8 cellular contexts compared by ENCODE assay signal in genomic region chr15:95422255-95422654, GRCh38.
"Had no signal": no experiment of that assay in that cellular context is flagged by ENCODE, and none has a peak within 500 bp of the region (broad histone marks: within the 10 kb centered on the region; RNA-seq: fewer than 3 reads in every experiment).

No MANE protein-coding gene starts in this region.

- FAIRE-seq: G401.6, GM12878, GM12891, GM12892, GM18507, GM19239 had no signal

- DNase-seq: GDM1, GF-D8 had no signal

- H3K4me3 ChIP-seq: GM12878 had no signal

- ATAC-seq: GM12878 had no signal
